Comparison of ENCODE assay signal across 10 cellular contexts in the genomic region with DNA sequence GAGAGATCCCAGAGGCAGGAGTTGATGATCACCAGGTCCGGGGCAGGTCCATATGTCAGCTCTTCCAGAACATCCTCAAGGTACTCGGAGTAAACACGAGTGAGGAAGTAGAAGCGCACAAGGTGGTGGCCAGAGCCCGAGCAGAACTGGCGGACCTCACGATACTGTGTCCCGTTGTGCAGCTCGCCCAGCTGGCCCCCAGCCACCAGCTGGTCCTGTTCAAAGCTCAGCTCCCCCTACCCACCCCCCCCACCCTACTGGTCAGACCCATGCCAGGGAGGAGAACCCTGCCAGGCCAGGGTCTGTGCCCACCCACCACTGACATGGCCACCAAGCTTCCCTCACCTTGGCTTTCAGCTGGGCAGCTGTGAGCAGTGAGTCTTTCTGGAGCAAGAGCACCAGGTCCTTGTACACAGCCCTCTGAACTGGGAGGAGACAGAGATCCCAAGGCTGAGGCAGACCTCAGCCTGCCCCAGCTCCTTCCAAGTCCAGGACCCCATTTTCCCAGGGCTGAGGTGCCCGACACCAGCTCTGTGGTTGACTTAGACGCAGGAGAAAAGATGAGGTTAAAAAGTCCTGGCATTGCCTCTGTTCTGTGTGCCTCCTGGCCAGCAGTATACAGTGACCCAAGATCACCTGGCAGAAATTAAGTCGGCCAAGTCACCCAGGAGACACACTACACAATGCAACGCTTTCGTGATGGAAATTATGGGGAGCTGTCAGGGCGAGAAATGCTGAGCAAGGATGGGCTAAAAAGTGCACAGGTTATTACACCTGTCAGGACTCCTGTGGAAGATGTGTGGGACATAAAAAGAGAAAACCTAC. TPM values are rescaled to one million over a fixed set of nuclear protein-coding genes. Genes with fewer than 3 reads are reported as not detected.
DNase-seq lines count a peak whose midpoint lies in the region; ATAC-seq and TF ChIP-seq lines count a peak whose summit lies in the region.
"Had no signal": no experiment of that assay in that cellular context is flagged by ENCODE, and none has a peak within 500 bp of the region (broad histone marks: within the 10 kb centered on the region; RNA-seq: fewer than 3 reads in every experiment).

No MANE protein-coding gene starts in this region.

- peaks cover 12% of the 10 kb centered on the region for H3K36me3 Mint-ChIP-seq in activated CD4-positive, alpha-beta memory T cell treated with anti-CD3 and anti-CD28 coated beads for 36 hours
- H3K36me3 Mint-ChIP-seq in type B pancreatic cell, result peaks cover 15% of the 10 kb centered on the region

- peak overlapping the region; percentile 95 for H3K4me3 ChIP-seq in left ventricle myocardium inferior
- peak overlapping the region; percentile 98 for H3K4me3 ChIP-seq in lower lobe of right lung
- peak overlapping the region in 1 of 4 donors; percentile 92 for H3K4me3 ChIP-seq in Peyer's patch
- no peak overlapping the region for H3K4me3 ChIP-seq in effector memory CD4-positive, alpha-beta T cell (ENCODE audit: insufficient read depth, low read depth, low read length, poor library complexity, severe bottlenecking)

- H3K27me3 Mint-ChIP-seq in activated CD4-positive, alpha-beta memory T cell treated with anti-CD3 and anti-CD28 coated beads for 36 hours, result no peaks in the 10 kb centered on the region
- H3K27me3 Mint-ChIP-seq in type B pancreatic cell, result no peaks in the 10 kb centered on the region

- H3K27me3 ChIP-seq in left ventricle myocardium inferior (ENCODE audit: low read depth) (no peaks in the 10 kb centered on the region), lower lobe of right lung (ENCODE audit: low read depth) (no peaks in the 10 kb centered on the region), Peyer's patch (no peaks in the 10 kb centered on the region)
- no peaks in the 10 kb centered on the region for H3K27me3 ChIP-seq in effector memory CD4-positive, alpha-beta T cell (replicated peaks; ENCODE audit: control insufficient read depth, insufficient read depth, low read length, poor library complexity, severe bottlenecking)

- CTCF ChIA-PET in activated CD4-positive, alpha-beta memory T cell treated with anti-CD3 and anti-CD28 coated beads for 36 hours (lab: Charles Lee), result interaction anchor here (0.6 kb wide), 1 partner anchor 165 kb away, joined by 3 read pairs; no protein-coding TSS in a partner anchor

- H3K4me1 ChIP-seq in left ventricle myocardium inferior, result peaks cover 29% of the 10 kb centered on the region
- peaks cover 20% of the 10 kb centered on the region for H3K4me1 ChIP-seq in lower lobe of right lung
- H3K4me1 ChIP-seq in Peyer's patch, result peaks cover 0 to 14% (median 7%) of the 10 kb centered on the region in 4 donors
- H3K4me1 ChIP-seq in effector memory CD4-positive, alpha-beta T cell (ENCODE audit: control insufficient read depth, insufficient read depth, low read length, poor library complexity, severe bottlenecking), result peaks cover 17% of the 10 kb centered on the region

- no peaks in the 10 kb centered on the region for H3K9me3 ChIP-seq in left ventricle myocardium inferior (replicated peaks)
- no peaks in the 10 kb centered on the region for H3K9me3 ChIP-seq in lower lobe of right lung
- H3K9me3 ChIP-seq in Peyer's patch, result no peaks in the 10 kb centered on the region
- no peaks in the 10 kb centered on the region for H3K9me3 ChIP-seq in effector memory CD4-positive, alpha-beta T cell (ENCODE audit: control insufficient read depth, low read length)

- H3K36me3 ChIP-seq in left ventricle myocardium inferior (peaks cover 4% of the 10 kb centered on the region), lower lobe of right lung (peaks cover 16% of the 10 kb centered on the region), Peyer's patch (no peaks in the 10 kb centered on the region)
- no peaks in the 10 kb centered on the region for H3K36me3 ChIP-seq in effector memory CD4-positive, alpha-beta T cell (ENCODE audit: control insufficient read depth, insufficient read depth, low read length)

- H3K27ac ChIP-seq in left ventricle myocardium inferior (replicated peaks) (no peak overlapping the region), lower lobe of right lung (no peak overlapping the region), Peyer's patch (no peak overlapping the region)
- H3K27ac ChIP-seq in effector memory CD4-positive, alpha-beta T cell (ENCODE audit: insufficient read depth, low read length, poor library complexity, severe bottlenecking), result no peak overlapping the region

- TF ChIP-seq POLR2A in Peyer's patch (IDR thresholded peaks at IDR 0.05), result no peak

- ATAC-seq in left cardiac atrium, result no peak
- ATAC-seq in lower lobe of right lung, result no peak
- no peak for ATAC-seq in GM21717 (IDR thresholded peaks at IDR 0.05; ENCODE audit: unreplicated experiment)

- no peak for DNase-seq in left ventricle myocardium inferior
- no peak for DNase-seq in left cardiac atrium
- no peak for DNase-seq in activated CD4-positive, alpha-beta memory T cell treated with anti-CD3 and anti-CD28 coated beads for 36 hours
- no peak for DNase-seq in lower lobe of right lung
- no peak for DNase-seq in type B pancreatic cell (ENCODE audit: extremely low spot score, unreplicated experiment)
- no peak for DNase-seq in Peyer's patch
- DNase-seq in effector memory CD4-positive, alpha-beta T cell, result no peak
- DNase-seq: NK-92 treated with Interleukin-12 subunit alpha and Interleukin-12 subunit beta, amount 100 ng/mL, for 24 hours had no signal

- POLR2A ChIA-PET in activated CD4-positive, alpha-beta memory T cell treated with anti-CD3 and anti-CD28 coated beads for 36 hours (lab: Charles Lee), result interaction anchor here (2.2 kb wide), 1 partner anchor 7 kb away, joined by 4 read pairs; no protein-coding TSS in a partner anchor

- TF ChIP-seq CTCF in left ventricle myocardium inferior (IDR thresholded peaks at IDR 0.05; ENCODE audit: borderline replicate concordance) (no peak), lower lobe of right lung (IDR thresholded peaks at IDR 0.05) (no peak), type B pancreatic cell (conservative IDR thresholded peaks at IDR 0.05) (no peak), Peyer's patch (IDR thresholded peaks at IDR 0.05) (no peak)

- H3K27ac Mint-ChIP-seq in activated CD4-positive, alpha-beta memory T cell treated with anti-CD3 and anti-CD28 coated beads for 36 hours, result peak overlapping the region; percentile 59
- peak overlapping the region; percentile 78 for H3K27ac Mint-ChIP-seq in type B pancreatic cell

- peaks cover 24% of the 10 kb centered on the region for H3K4me1 Mint-ChIP-seq in activated CD4-positive, alpha-beta memory T cell treated with anti-CD3 and anti-CD28 coated beads for 36 hours (ENCODE audit: low read depth)
- peaks cover 11% of the 10 kb centered on the region for H3K4me1 Mint-ChIP-seq in type B pancreatic cell (ENCODE audit: unreplicated experiment)

- H3K4me3 Mint-ChIP-seq in activated CD4-positive, alpha-beta memory T cell treated with anti-CD3 and anti-CD28 coated beads for 36 hours, result peak overlapping the region; percentile 60
- H3K4me3 Mint-ChIP-seq in type B pancreatic cell, result peak overlapping the region; percentile 91

- H3K9me3 Mint-ChIP-seq in activated CD4-positive, alpha-beta memory T cell treated with anti-CD3 and anti-CD28 coated beads for 36 hours, result no peaks in the 10 kb centered on the region
- no peaks in the 10 kb centered on the region for H3K9me3 Mint-ChIP-seq in type B pancreatic cell

- intact Hi-C loops in left ventricle myocardium inferior (cut with micrococcal nuclease), result no loop called here
- intact Hi-C loops in left cardiac atrium (cut with DNase I), result loop anchor here in 1 of 2 donors (10.0 kb wide), 1 partner anchor 174 kb away; a partner anchor contains a TSS
- intact Hi-C loops in activated CD4-positive, alpha-beta memory T cell treated with anti-CD3 and anti-CD28 coated beads for 36 hours (cut with micrococcal nuclease), result no loop called here
- intact Hi-C loops in lower lobe of right lung (cut with DNase I), result no loop called here

RNA-seq across cellular contexts. Expression of a gene that starts 1.4 kb away (rescaled TPM):
- total RNA-seq in left ventricle myocardium inferior (9.4 TPM), left cardiac atrium (10 to 100 TPM; 13.0 to 18.0 TPM), lower lobe of right lung (43.5 TPM), type B pancreatic cell (ENCODE audit: low replicate concordance) (47.5 and 79.6 TPM in 2 replicates), Peyer's patch (10 to 100 TPM; 25.4 to 99.0 (median 48.7) TPM)
- total RNA-seq in activated CD4-positive, alpha-beta memory T cell treated with anti-CD3 and anti-CD28 coated beads for 36 hours, result 10 to 100 TPM; 37.0 to 40.0 TPM

RNA-seq across cellular contexts. Expression of a gene that starts 1.5 kb away (rescaled TPM):
- total RNA-seq in left ventricle myocardium inferior (15.7 TPM), left cardiac atrium (10 to 100 TPM; 22.1 to 24.4 TPM), lower lobe of right lung (35.8 TPM), type B pancreatic cell (ENCODE audit: low replicate concordance) (31.8 and 49.9 TPM in 2 replicates), Peyer's patch (10 to 100 TPM; 43.7 to 54.6 (median 45.1) TPM)
- 10 to 100 TPM; 51.2 to 53.0 TPM for total RNA-seq in activated CD4-positive, alpha-beta memory T cell treated with anti-CD3 and anti-CD28 coated beads for 36 hours

RNA-seq across cellular contexts. Expression of a gene that starts 22.9 kb away (rescaled TPM):
- total RNA-seq in left ventricle myocardium inferior, result not detected
- total RNA-seq in left cardiac atrium, result not detected
- not detected for total RNA-seq in activated CD4-positive, alpha-beta memory T cell treated with anti-CD3 and anti-CD28 coated beads for 36 hours
- total RNA-seq in lower lobe of right lung, result not detected
- not detected in 2 replicates for total RNA-seq in type B pancreatic cell (ENCODE audit: low replicate concordance)
- not detected for total RNA-seq in Peyer's patch
- total RNA-seq: mononuclear cell had no signal

RNA-seq across cellular contexts. Expression of a gene that starts 24.3 kb away (rescaled TPM):
- total RNA-seq in left ventricle myocardium inferior, result not detected
- total RNA-seq in left cardiac atrium, result not detected
- not detected for total RNA-seq in activated CD4-positive, alpha-beta memory T cell treated with anti-CD3 and anti-CD28 coated beads for 36 hours
- not detected for total RNA-seq in lower lobe of right lung
- total RNA-seq in type B pancreatic cell (ENCODE audit: low replicate concordance), result not detected in 2 replicates
- not detected for total RNA-seq in Peyer's patch
- total RNA-seq: mononuclear cell had no signal

RNA-seq across cellular contexts. Expression of a gene that starts 34.2 kb away (rescaled TPM):
- total RNA-seq in left ventricle myocardium inferior (23.5 TPM), left cardiac atrium (10 to 100 TPM; 35.4 to 38.6 TPM), lower lobe of right lung (63.3 TPM), type B pancreatic cell (ENCODE audit: low replicate concordance) (50.5 and 73.8 TPM in 2 replicates), Peyer's patch (10 to 100 TPM; 22.8 to 52.8 (median 36.5) TPM)
- 10 to 100 TPM; 61.1 to 62.8 TPM for total RNA-seq in activated CD4-positive, alpha-beta memory T cell treated with anti-CD3 and anti-CD28 coated beads for 36 hours
